In genomic region chr13:91767681-91768080, GRCh38 we compare ENCODE assay signal across 16 cellular contexts.
"Had no signal": no experiment of that assay in that cellular context is flagged by ENCODE, and none has a peak within 500 bp of the region (broad histone marks: within the 10 kb centered on the region; RNA-seq: fewer than 3 reads in every experiment).

No MANE protein-coding gene starts in this region.

- H3K4me3 ChIP-seq: ascending aorta, colonic mucosa, left ventricle myocardium inferior, ovary, prostate gland, thyroid gland, upper lobe of right lung had no signal

- H3K27ac ChIP-seq: ascending aorta, brain microvascular endothelial cell, colonic mucosa, left ventricle myocardium inferior, neutrophil, ovary, prostate gland, thyroid gland, upper lobe of right lung had no signal

- H3K27me3 ChIP-seq: ascending aorta, brain microvascular endothelial cell, colonic mucosa, neutrophil, thyroid gland, upper lobe of right lung had no signal

- FAIRE-seq: TTC549 had no signal

- H3K4me1 ChIP-seq: ascending aorta, colonic mucosa, left ventricle myocardium inferior, prostate gland, thyroid gland, upper lobe of right lung had no signal

- DNase-seq: activated T-cell treated with anti-CD3 and anti-CD28 coated beads, Interleukin-2, amount 50 U/mL, for 1 hour; brain microvascular endothelial cell; colonic mucosa; foreskin fibroblast; left ventricle myocardium inferior; mammary epithelial cell; ovary; stimulated activated CD4-positive, alpha-beta T cell treated with anti-CD3 and anti-CD28 coated beads, Interleukin-4, amount 100 ng/mL, for 4 hours; stimulated activated naive CD8-positive, alpha-beta T cell treated with anti-CD3 and anti-CD28 coated beads, Interleukin-15, Interleukin-2, amounts not matched to agents 100 U/mL and 50 U/mL, for 24 hours; thyroid gland; upper lobe of right lung had no signal

- ATAC-seq: activated naive CD4-positive, alpha-beta T cell treated with anti-CD3 and anti-CD28 coated beads, Interleukin-2, amount 50 U/mL, for 72 hours; stimulated activated naive CD8-positive, alpha-beta T cell treated with anti-CD3 and anti-CD28 coated beads, Interleukin-15, Interleukin-2, amounts not matched to agents 100 U/mL and 50 U/mL, for 24 hours; upper lobe of right lung had no signal

- H3K9me3 ChIP-seq: ascending aorta, colonic mucosa, left ventricle myocardium inferior, neutrophil, ovary, prostate gland, thyroid gland, upper lobe of right lung had no signal

- H3K36me3 ChIP-seq: ascending aorta, brain microvascular endothelial cell, colonic mucosa, left ventricle myocardium inferior, neutrophil, ovary, prostate gland, thyroid gland, upper lobe of right lung had no signal
